20 cellular contexts compared by ENCODE assay signal in genomic region chr7:107785170-107785569, GRCh38. TPM values are rescaled to one million over a fixed set of nuclear protein-coding genes. Genes with fewer than 3 reads are reported as not detected.
DNase-seq lines count a peak whose midpoint lies in the region; ATAC-seq and TF ChIP-seq lines count a peak whose summit lies in the region.
"Had no signal": no experiment of that assay in that cellular context is flagged by ENCODE, and none has a peak within 500 bp of the region (broad histone marks: within the 10 kb centered on the region; RNA-seq: fewer than 3 reads in every experiment).

No MANE protein-coding gene starts in this region.

- H3K4me3 Mint-ChIP-seq in stimulated activated naive CD8-positive, alpha-beta T cell treated with anti-CD3 and anti-CD28 coated beads, Interleukin-15, amount 100 ng/mL, for 72 hours = peak overlapping the region in 1 of 2 donors; percentile 1

- no peak overlapping the region for H3K27ac Mint-ChIP-seq in stimulated activated naive CD8-positive, alpha-beta T cell treated with anti-CD3 and anti-CD28 coated beads, Interleukin-15, amount 100 ng/mL, for 72 hours

- H3K4me1 Mint-ChIP-seq in stimulated activated naive CD8-positive, alpha-beta T cell treated with anti-CD3 and anti-CD28 coated beads, Interleukin-15, amount 100 ng/mL, for 72 hours = peaks cover 25% of the 10 kb centered on the region

- TF ChIP-seq EP300 in gastroesophageal sphincter (IDR thresholded peaks at IDR 0.05) = no peak
- no peak for TF ChIP-seq EP300 in sigmoid colon (IDR thresholded peaks at IDR 0.05)

- no peaks in the 10 kb centered on the region for H3K9me3 Mint-ChIP-seq in stimulated activated naive CD8-positive, alpha-beta T cell treated with anti-CD3 and anti-CD28 coated beads, Interleukin-15, amount 100 ng/mL, for 72 hours
- H3K9me3 Mint-ChIP-seq: CD8-positive, alpha-beta memory T cell had no signal

- TF ChIP-seq POLR2A in gastroesophageal sphincter (IDR thresholded peaks at IDR 0.05) (no peak), sigmoid colon (IDR thresholded peaks at IDR 0.05) (no peak)

- intact Hi-C loops in sigmoid colon (cut with DNase I) = no loop called here

- peaks cover 5 to 41% (median 14%) of the 10 kb centered on the region in 3 donors for H3K4me1 ChIP-seq in gastroesophageal sphincter
- peaks cover 0 to 84% (median 62%) of the 10 kb centered on the region in 4 donors for H3K4me1 ChIP-seq in sigmoid colon
- H3K4me1 ChIP-seq: BE2C had no signal

- H3K9me3 ChIP-seq in gastroesophageal sphincter = no peaks in the 10 kb centered on the region
- H3K9me3 ChIP-seq in sigmoid colon = no peaks in the 10 kb centered on the region
- H3K9me3 ChIP-seq: BE2C had no signal

- H3K36me3 ChIP-seq in gastroesophageal sphincter (no peaks in the 10 kb centered on the region), sigmoid colon (no peaks in the 10 kb centered on the region)
- H3K36me3 ChIP-seq: BE2C had no signal

- no peaks in the 10 kb centered on the region for H3K27me3 ChIP-seq in gastroesophageal sphincter
- H3K27me3 ChIP-seq in sigmoid colon = no peaks in the 10 kb centered on the region

- DNase-seq in stimulated activated naive CD8-positive, alpha-beta T cell treated with anti-CD3 and anti-CD28 coated beads, Interleukin-15, amount 100 ng/mL, for 72 hours = no peak
- DNase-seq in stimulated activated naive CD8-positive, alpha-beta T cell treated with anti-CD3 and anti-CD28 coated beads, Interleukin-15, Interleukin-2, amounts not matched to agents 100 U/mL and 50 U/mL, for 24 hours = no peak
- DNase-seq in sigmoid colon (no peak), HT-29 (ENCODE audit: low spot score) (no peak), NOMO-1 (lab: John Stamatoyannopoulos, UW; ENCODE audit: unreplicated experiment in 2 of 2) (no peak)
- DNase-seq: BE2C; CD8-positive, alpha-beta memory T cell; GF-D8; GOT3; NCI-H1105; NCI-H1694 treated with DMSO at 0.1 percent for 48 hours; NCI-H2171; NCI-H446 treated with DMSO at 0.1 percent for 48 hours; NCI-H82; SHP77 treated with DMSO at 0.1 percent for 48 hours had no signal

- peak; percentile 77 for ATAC-seq in stimulated activated naive CD8-positive, alpha-beta T cell treated with anti-CD3 and anti-CD28 coated beads, Interleukin-15, amount 100 ng/mL, for 72 hours
- ATAC-seq in stimulated activated naive CD8-positive, alpha-beta T cell treated with anti-CD3 and anti-CD28 coated beads, Interleukin-15, Interleukin-2, amounts not matched to agents 100 U/mL and 50 U/mL, for 24 hours = no peak
- no peak for ATAC-seq in gastroesophageal sphincter
- no peak for ATAC-seq in HG03280 (IDR thresholded peaks at IDR 0.05; ENCODE audit: unreplicated experiment)

- no peak for TF ChIP-seq CTCF in gastroesophageal sphincter (IDR thresholded peaks at IDR 0.05)
- no peak for TF ChIP-seq CTCF in sigmoid colon (IDR thresholded peaks at IDR 0.05)

- peak overlapping the region; percentile 78 to 81 (median 80) for H3K27ac ChIP-seq in gastroesophageal sphincter
- peak overlapping the region; percentile 76 to 87 (median 82) for H3K27ac ChIP-seq in sigmoid colon
- H3K27ac ChIP-seq: KMS-11 had no signal

- WGBS in gastroesophageal sphincter (ENCODE audit: low coverage in 1 of 2), 2 donors = 65 to 100% methylated on average over 1 to 2 of the region's 2 CpGs
- WGBS in sigmoid colon, 2 donors = 21 to 71% methylated on average over 2 of the region's 2 CpGs

- no peak overlapping the region for H3K4me3 ChIP-seq in gastroesophageal sphincter
- peak overlapping the region in 1 of 4 donors; percentile 15 for H3K4me3 ChIP-seq in sigmoid colon

- H3K27me3 Mint-ChIP-seq in stimulated activated naive CD8-positive, alpha-beta T cell treated with anti-CD3 and anti-CD28 coated beads, Interleukin-15, amount 100 ng/mL, for 72 hours = peaks cover 19% of the 10 kb centered on the region

RNA-seq across cellular contexts. Expression of gene SLC26A3, which starts 17.9 kb away (rescaled TPM):
- 10 to 100 TPM in 2 of 4 donors, 1 to 10 TPM in 1, under 1 TPM in 1; 0.81 to 13.1 (median 8.6) TPM for total RNA-seq in gastroesophageal sphincter
- total RNA-seq in sigmoid colon = 10 to 100 TPM in 1 of 4 donors, 1 to 10 TPM in 3; 4.8 to 12.0 (median 7.6) TPM
- 1,000 to 10,000 TPM in 1 of 3 donors, 100 to 1,000 TPM in 2; 326 to 1,079 (median 751) TPM for polyA plus RNA-seq in sigmoid colon
- not detected in 2 replicates for total RNA-seq in HT-29 (2014; rRNA removed; shearing (Covaris generic))
- total RNA-seq: CD8-positive, alpha-beta memory T cell; MCF 10A had no signal
- polyA plus RNA-seq: AG04450; CD8-positive, alpha-beta memory T cell had no signal

RNA-seq across cellular contexts. Expression of gene CBLL1, which starts 41.2 kb away (rescaled TPM):
- total RNA-seq in gastroesophageal sphincter = 10 to 100 TPM; 42.8 to 65.8 (median 53.8) TPM
- 10 to 100 TPM; 25.2 to 47.4 (median 38.9) TPM for total RNA-seq in sigmoid colon
- polyA plus RNA-seq in sigmoid colon = 10 to 100 TPM in 1 of 3 donors, 1 to 10 TPM in 2; 6.7 to 11.0 (median 7.8) TPM
- 13.1 and 14.3 TPM in 2 replicates for total RNA-seq in HT-29 (2014; rRNA removed; shearing (Covaris generic))
